Comparison of ENCODE assay signal across 13 cellular contexts in genomic region chr4:86816463-86817107, GRCh38. TPM values are rescaled to one million over a fixed set of nuclear protein-coding genes. Genes with fewer than 3 reads are reported as not detected.
DNase-seq lines count a peak whose midpoint lies in the region; ATAC-seq and TF ChIP-seq lines count a peak whose summit lies in the region.
"Had no signal": no experiment of that assay in that cellular context is flagged by ENCODE, and none has a peak within 500 bp of the region (broad histone marks: within the 10 kb centered on the region; RNA-seq: fewer than 3 reads in every experiment).

No MANE protein-coding gene starts in this region.

- no peak overlapping the region for H3K9ac ChIP-seq in SK-N-SH

- peaks cover 4% of the 10 kb centered on the region for H3K9me3 Mint-ChIP-seq in nephron
- H3K9me3 Mint-ChIP-seq: stimulated activated memory B cell treated with anti-CD40 and anti-IgM and Interleukin-4, amounts not matched to agents 10 μg/mL and 1 μg/mL and 100 μg/mL, for 72 hours had no signal

- H3K4me3 ChIP-seq in SK-N-SH (ENCODE audit: low read depth in 2 of 2, low read length in 1 of 2): no peak overlapping the region
- no peak overlapping the region for H3K4me3 ChIP-seq in aorta (ENCODE audit: low read length in 2 of 2)

- H4K20me1 ChIP-seq in SK-N-SH (ENCODE audit: insufficient read depth): no peaks in the 10 kb centered on the region

- no peaks in the 10 kb centered on the region for H3K27me3 ChIP-seq in SK-N-SH (ENCODE audit: insufficient read depth)
- no peaks in the 10 kb centered on the region for H3K27me3 ChIP-seq in aorta (ENCODE audit: control insufficient read depth in 1 of 2, insufficient read depth in 2 of 2, low read length in 1 of 2)

- peak overlapping the region in 2 of 3 experiments; percentile 16 to 61 for H3K27ac Mint-ChIP-seq in nephron
- H3K27ac Mint-ChIP-seq: CD8-positive, alpha-beta memory T cell; stimulated activated memory B cell treated with anti-CD40 and anti-IgM and Interleukin-4, amounts not matched to agents 10 μg/mL and 1 μg/mL and 100 μg/mL, for 72 hours had no signal

- peaks cover 72% of the 10 kb centered on the region for H3K36me3 Mint-ChIP-seq in nephron (ENCODE audit: low read depth)
- H3K36me3 Mint-ChIP-seq: CD8-positive, alpha-beta memory T cell; stimulated activated memory B cell treated with anti-CD40 and anti-IgM and Interleukin-4, amounts not matched to agents 10 μg/mL and 1 μg/mL and 100 μg/mL, for 72 hours had no signal

- TF ChIP-seq CTCF in SK-N-SH (IDR thresholded peaks at IDR 0.05): no peak
- TF ChIP-seq CTCF in nephron (IDR thresholded peaks at IDR 0.05; ENCODE audit: unreplicated experiment in 3 of 3): no peak

- H3K4me1 ChIP-seq in SK-N-SH (ENCODE audit: control insufficient read depth in 1 of 2, insufficient read depth in 2 of 2, low read depth in 1 of 2, low read length in 1 of 2): peaks cover 0 to 2% of the 10 kb centered on the region in 2 experiments; a peak in 1 of 4 replicates
- H3K4me1 ChIP-seq in aorta (ENCODE audit: control insufficient read depth in 1 of 2, insufficient read depth in 2 of 2, low read length in 2 of 2): no peaks in the 10 kb centered on the region

- TF ChIP-seq RAD21 in SK-N-SH (IDR thresholded peaks at IDR 0.05; ENCODE audit: low read length): peak; percentile 6; the same call in 1 of the 2 replicates

- H3K9me3 ChIP-seq in SK-N-SH (no peaks in the 10 kb centered on the region), aorta (ENCODE audit: control insufficient read depth, low read length) (peaks cover 2% of the 10 kb centered on the region)

- CTCF ChIA-PET in SK-N-SH (lab: Yijun Ruan, JAX): interaction anchor here (1.5 kb wide), 1 partner anchor 318 kb away, joined by 4 read pairs; no protein-coding TSS in a partner anchor

- H3K27me3 Mint-ChIP-seq in nephron (ENCODE audit: low read depth): no peaks in the 10 kb centered on the region
- H3K27me3 Mint-ChIP-seq: stimulated activated memory B cell treated with anti-CD40 and anti-IgM and Interleukin-4, amounts not matched to agents 10 μg/mL and 1 μg/mL and 100 μg/mL, for 72 hours had no signal

- TF ChIP-seq EP300 in SK-N-SH (IDR thresholded peaks at IDR 0.05; ENCODE audit: borderline replicate concordance in 1 of 2, low read depth in 1 of 2, low read length in 1 of 2): no peak

- intact Hi-C loops in aorta (cut with DNase I): no loop called here

- no peak overlapping the region for H3K4me3 Mint-ChIP-seq in nephron
- H3K4me3 Mint-ChIP-seq: CD8-positive, alpha-beta memory T cell; stimulated activated memory B cell treated with anti-CD40 and anti-IgM and Interleukin-4, amounts not matched to agents 10 μg/mL and 1 μg/mL and 100 μg/mL, for 72 hours had no signal

- no peak overlapping the region for H2AFZ ChIP-seq in SK-N-SH (ENCODE audit: low read depth)

- no peaks in the 10 kb centered on the region for H3K79me2 ChIP-seq in SK-N-SH (ENCODE audit: insufficient read depth)

- DNase-seq in SK-N-SH (peak; percentile 21), fibroblast of the conjunctiva (ENCODE audit: low read depth) (peak; percentile 88), aorta (no peak), RPMI8226 (no peak), foreskin melanocyte (no peak)
- DNase-seq: CD8-positive, alpha-beta memory T cell; NCI-H187; NCI-H69; SHP77 treated with DMSO at 0.1 percent for 48 hours had no signal

- H3K4me1 Mint-ChIP-seq in nephron: peaks cover 8% of the 10 kb centered on the region
- H3K4me1 Mint-ChIP-seq: CD8-positive, alpha-beta memory T cell; stimulated activated memory B cell treated with anti-CD40 and anti-IgM and Interleukin-4, amounts not matched to agents 10 μg/mL and 1 μg/mL and 100 μg/mL, for 72 hours had no signal

- no peaks in the 10 kb centered on the region for H3K9me2 ChIP-seq in SK-N-SH

- POLR2A ChIA-PET in SK-N-SH (lab: Yijun Ruan, JAX): no interaction called here

- ATAC-seq in aorta (ENCODE audit: low FRiP score): peak; percentile 76
- ATAC-seq in HG03460 (IDR thresholded peaks at IDR 0.05; ENCODE audit: unreplicated experiment): no peak
- ATAC-seq: stimulated activated memory B cell treated with anti-CD40 and anti-IgM and Interleukin-4, amounts not matched to agents 10 μg/mL and 1 μg/mL and 100 μg/mL, for 72 hours had no signal

- WGBS in SK-N-SH (ENCODE audit: low lambda C conversion rate): 80% methylated on average over 7 of the region's 7 CpGs
- 27 to 36% methylated on average over 7 of the region's 7 CpGs for WGBS in aorta, 2 donors

- no peak overlapping the region for H3K4me2 ChIP-seq in SK-N-SH

- no peaks in the 10 kb centered on the region for H3F3A ChIP-seq in SK-N-SH (replicated peaks; ENCODE audit: insufficient read depth)

- peak overlapping the region in 1 of 2 experiments; percentile 28; a peak in 2 of 4 replicates for H3K27ac ChIP-seq in SK-N-SH (ENCODE audit: low read depth in 2 of 2, low read length in 1 of 2)
- no peak overlapping the region for H3K27ac ChIP-seq in aorta (ENCODE audit: low read depth in 1 of 2, low read length in 2 of 2)

- H3K36me3 ChIP-seq in SK-N-SH (replicated peaks in 1 of 2; ENCODE audit: control insufficient read depth in 1 of 2, insufficient read depth in 2 of 2, low read length in 1 of 2) (peaks cover 18 to 28% of the 10 kb centered on the region in 2 experiments), aorta (ENCODE audit: control insufficient read depth in 1 of 2, insufficient read depth in 2 of 2, low read length in 1 of 2) (peaks cover 0 to 2% of the 10 kb centered on the region in 2 donors)

TF ChIP-seq in SK-N-SH, 30 proteins besides CTCF, POLR2A, EP300 and RAD21:
- TF ChIP-seq SMC3 (IDR thresholded peaks at IDR 0.05; ENCODE audit: low read depth, low read length): no peak
- TF ChIP-seq MEF2A (IDR thresholded peaks at IDR 0.05; ENCODE audit: borderline replicate concordance, low read depth): no peak
- TF ChIP-seq TAF1 (IDR thresholded peaks at IDR 0.05; ENCODE audit: borderline replicate concordance, low read depth, low read length): no peak
- no peak for TF ChIP-seq CHD2 (IDR thresholded peaks at IDR 0.05; ENCODE audit: low read length, partially characterized antibody)
- TF ChIP-seq EZH2phosphoT487 (IDR thresholded peaks at IDR 0.05; ENCODE audit: borderline replicate concordance, low read depth): no peak
- TF ChIP-seq RCOR1 (IDR thresholded peaks at IDR 0.05; ENCODE audit: low read length): no peak
- TF ChIP-seq, protein P1, sequence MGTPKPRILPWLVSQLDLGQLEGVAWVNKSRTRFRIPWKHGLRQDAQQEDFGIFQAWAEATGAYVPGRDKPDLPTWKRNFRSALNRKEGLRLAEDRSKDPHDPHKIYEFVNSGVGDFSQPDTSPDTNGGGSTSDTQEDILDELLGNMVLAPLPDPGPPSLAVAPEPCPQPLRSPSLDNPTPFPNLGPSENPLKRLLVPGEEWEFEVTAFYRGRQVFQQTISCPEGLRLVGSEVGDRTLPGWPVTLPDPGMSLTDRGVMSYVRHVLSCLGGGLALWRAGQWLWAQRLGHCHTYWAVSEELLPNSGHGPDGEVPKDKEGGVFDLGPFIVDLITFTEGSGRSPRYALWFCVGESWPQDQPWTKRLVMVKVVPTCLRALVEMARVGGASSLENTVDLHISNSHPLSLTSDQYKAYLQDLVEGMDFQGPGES (IDR thresholded peaks at IDR 0.05; ENCODE audit: low read depth, low read length): no peak
- TF ChIP-seq ELF1 (IDR thresholded peaks at IDR 0.05): no peak
- no peak for TF ChIP-seq TCF12 (IDR thresholded peaks at IDR 0.05)
TF ChIP-seq in SK-N-SH: peak in this region for 0.

RNA-seq across cellular contexts. Expression of gene SLC10A6, which starts 32.6 kb away (rescaled TPM):
- polyA plus RNA-seq in SK-N-SH (2012; rRNA removed): not detected in 2 replicates
- not detected in 2 replicates for polyA plus RNA-seq in SK-N-SH (2012; cell fraction: cytosol; rRNA removed)
- polyA plus RNA-seq in SK-N-SH (2012; cell fraction: nucleus; rRNA removed): not detected in 2 replicates
- 1 to 10 TPM; 4.2 to 5.4 TPM for total RNA-seq in aorta
- polyA plus RNA-seq in aorta: not detected
- total RNA-seq: CD8-positive, alpha-beta memory T cell; H1 had no signal
- polyA plus RNA-seq: CD8-positive, alpha-beta memory T cell; H1 had no signal

Comparison
In these comparisons a context has a peak if more than half of its experiments do, and no peak if none do; other contexts are left out.
1. DNase-seq: peak in SK-N-SH (single experiment) and fibroblast of the conjunctiva (single experiment); none in aorta (0 of 2), RPMI8226 (single experiment) and foreskin melanocyte (single experiment).